Comparison of ENCODE assay signal across 22 cellular contexts in the genomic region with DNA sequence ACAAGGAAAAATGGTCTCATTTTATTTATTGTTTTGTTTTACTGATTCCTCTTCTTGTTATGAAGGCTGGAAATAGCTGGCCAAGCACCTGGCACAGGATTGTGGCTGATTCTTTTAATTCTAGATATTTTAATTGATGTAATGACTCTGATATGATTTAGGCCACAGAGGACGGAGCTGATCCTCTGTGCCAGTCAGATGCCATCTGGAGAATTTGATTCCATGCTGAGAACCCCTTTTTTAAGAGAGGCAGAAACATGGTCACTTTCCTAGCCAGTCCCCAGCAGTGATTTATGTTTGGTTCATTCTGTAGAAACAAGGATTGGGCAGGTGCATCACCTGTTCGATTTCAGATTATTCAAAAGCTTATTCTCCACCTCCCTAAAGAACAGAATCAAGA.
"Had no signal": no experiment of that assay in that cellular context is flagged by ENCODE, and none has a peak within 500 bp of the region (broad histone marks: within the 10 kb centered on the region; RNA-seq: fewer than 3 reads in every experiment).

No MANE protein-coding gene starts in this region.

- ATAC-seq: stimulated activated effector memory CD8-positive, alpha-beta T cell treated with anti-CD3 and anti-CD28 coated beads, Interleukin-12 subunit alpha, Interleukin-12 subunit beta, amount 100 ng/mL, for 72 hours; stimulated activated naive B cell treated with anti-CD40 and anti-IgM and Interleukin-4, amounts not matched to agents 10 μg/mL and 1 μg/mL and 100 μg/mL, for 72 hours; stimulated activated naive CD8-positive, alpha-beta T cell treated with anti-CD3 and anti-CD28 coated beads, Interleukin-15, amount 100 ng/mL, for 72 hours; stimulated activated naive CD8-positive, alpha-beta T cell treated with anti-CD3 and anti-CD28 coated beads, Interleukin-15, Interleukin-2, amounts not matched to agents 100 U/mL and 50 U/mL, for 24 hours; upper lobe of right lung had no signal

- H3K27ac Mint-ChIP-seq: stimulated activated effector memory CD8-positive, alpha-beta T cell treated with anti-CD3 and anti-CD28 coated beads, Interleukin-12 subunit alpha, Interleukin-12 subunit beta, amount 100 ng/mL, for 72 hours; stimulated activated naive B cell treated with anti-CD40 and anti-IgM and Interleukin-4, amounts not matched to agents 10 μg/mL and 1 μg/mL and 100 μg/mL, for 72 hours; stimulated activated naive CD8-positive, alpha-beta T cell treated with anti-CD3 and anti-CD28 coated beads, Interleukin-15, amount 100 ng/mL, for 72 hours; stimulated activated naive CD8-positive, alpha-beta T cell treated with anti-CD3 and anti-CD28 coated beads, Interleukin-15, Interleukin-2, amounts not matched to agents 100 ng/mL and 50 ng/mL, for 24 hours; type B pancreatic cell had no signal

- DNase-seq: stimulated activated CD4-positive, alpha-beta T cell treated with anti-CD3 and anti-CD28 coated beads, Interleukin-2, amount 100 ng/mL, for 48 hours; stimulated activated CD4-positive, alpha-beta T cell treated with anti-CD3 and anti-CD28 coated beads, Interleukin-4, amount 100 ng/mL, for 1 hour; stimulated activated CD4-positive, alpha-beta T cell treated with anti-CD3 and anti-CD28 coated beads, Interleukin-4, amount 100 ng/mL, for 24 hours; stimulated activated CD4-positive, alpha-beta T cell treated with anti-CD3 and anti-CD28 coated beads, Interleukin-4, amount 100 ng/mL, for 4 hours; stimulated activated CD8-positive, alpha-beta memory T cell treated with anti-CD3 and anti-CD28 coated beads, Interleukin-4, amount 100 ng/mL, for 48 hours; stimulated activated naive B cell treated with anti-CD40 and anti-IgM and Interleukin-4, amounts not matched to agents 10 μg/mL and 1 μg/mL and 100 μg/mL, for 72 hours; stimulated activated naive CD4-positive, alpha-beta T cell; stimulated activated naive CD4-positive, alpha-beta T cell treated with Interleukin-2 at 50 U/mL for 16 hours; stimulated activated naive CD8-positive, alpha-beta T cell treated with anti-CD3 and anti-CD28 coated beads, Interleukin-15, amount 100 ng/mL, for 72 hours; stimulated activated naive CD8-positive, alpha-beta T cell treated with anti-CD3 and anti-CD28 coated beads, Interleukin-15, Interleukin-2, amounts not matched to agents 100 U/mL and 50 U/mL, for 24 hours; stomach; substantia nigra; testis; thyroid gland; tibial artery; transverse colon; trophoblast cell; upper lobe of right lung; uterus had no signal

- H3K4me3 Mint-ChIP-seq: stimulated activated effector memory CD8-positive, alpha-beta T cell treated with anti-CD3 and anti-CD28 coated beads, Interleukin-12 subunit alpha, Interleukin-12 subunit beta, amount 100 ng/mL, for 72 hours; stimulated activated naive B cell treated with anti-CD40 and anti-IgM and Interleukin-4, amounts not matched to agents 10 μg/mL and 1 μg/mL and 100 μg/mL, for 72 hours; stimulated activated naive CD8-positive, alpha-beta T cell treated with anti-CD3 and anti-CD28 coated beads, Interleukin-15, amount 100 ng/mL, for 72 hours; stimulated activated naive CD8-positive, alpha-beta T cell treated with anti-CD3 and anti-CD28 coated beads, Interleukin-15, Interleukin-2, amounts not matched to agents 100 ng/mL and 50 ng/mL, for 24 hours; type B pancreatic cell had no signal

- H3K4me1 Mint-ChIP-seq: stimulated activated effector memory CD8-positive, alpha-beta T cell treated with anti-CD3 and anti-CD28 coated beads, Interleukin-12 subunit alpha, Interleukin-12 subunit beta, amount 100 ng/mL, for 72 hours; stimulated activated naive B cell treated with anti-CD40 and anti-IgM and Interleukin-4, amounts not matched to agents 10 μg/mL and 1 μg/mL and 100 μg/mL, for 72 hours; stimulated activated naive CD8-positive, alpha-beta T cell treated with anti-CD3 and anti-CD28 coated beads, Interleukin-15, amount 100 ng/mL, for 72 hours had no signal

- H3K9me3 Mint-ChIP-seq: stimulated activated effector memory CD8-positive, alpha-beta T cell treated with anti-CD3 and anti-CD28 coated beads, Interleukin-12 subunit alpha, Interleukin-12 subunit beta, amount 100 ng/mL, for 72 hours; stimulated activated naive B cell treated with anti-CD40 and anti-IgM and Interleukin-4, amounts not matched to agents 10 μg/mL and 1 μg/mL and 100 μg/mL, for 72 hours; stimulated activated naive CD8-positive, alpha-beta T cell treated with anti-CD3 and anti-CD28 coated beads, Interleukin-15, Interleukin-2, amounts not matched to agents 100 ng/mL and 50 ng/mL, for 24 hours; type B pancreatic cell had no signal

- H3K36me3 Mint-ChIP-seq: stimulated activated effector memory CD8-positive, alpha-beta T cell treated with anti-CD3 and anti-CD28 coated beads, Interleukin-12 subunit alpha, Interleukin-12 subunit beta, amount 100 ng/mL, for 72 hours; stimulated activated naive B cell treated with anti-CD40 and anti-IgM and Interleukin-4, amounts not matched to agents 10 μg/mL and 1 μg/mL and 100 μg/mL, for 72 hours; type B pancreatic cell had no signal

- H3K27me3 Mint-ChIP-seq: stimulated activated naive CD8-positive, alpha-beta T cell treated with anti-CD3 and anti-CD28 coated beads, Interleukin-15, amount 100 ng/mL, for 72 hours had no signal
